8 cellular contexts compared by ENCODE assay signal in genomic region chr19:49533551-49534488, GRCh38. TPM values are rescaled to one million over a fixed set of nuclear protein-coding genes. Genes with fewer than 3 reads are reported as not detected.
DNase-seq lines count a peak whose midpoint lies in the region; ATAC-seq and TF ChIP-seq lines count a peak whose summit lies in the region.

No MANE protein-coding gene starts in this region.

- H3K27ac ChIP-seq in KMS-11 (no peak overlapping the region; the same call in 1 of the 2 replicates), ascending aorta (peak overlapping the region in 1 of 2 donors; percentile 17), smooth muscle cell (ENCODE audit: low read depth) (peak overlapping the region; percentile 59)

- peak; percentile 60 for TF ChIP-seq CTCF in KMS-11 (conservative IDR thresholded peaks at IDR 0.05; ENCODE audit: low read depth, low read length)
- TF ChIP-seq CTCF in ascending aorta (IDR thresholded peaks at IDR 0.05): peak in 1 of 3 experiments; percentile 11
- TF ChIP-seq CTCF in smooth muscle cell (IDR thresholded peaks at IDR 0.05; ENCODE audit: borderline replicate concordance, insufficient read depth, poor library complexity, severe bottlenecking): peak; percentile 9

- intact Hi-C loops in ascending aorta (cut with DNase I): no loop called here

- no peaks in the 10 kb centered on the region for H4K20me1 ChIP-seq in KMS-11 (ENCODE audit: insufficient read depth)
- H4K20me1 ChIP-seq in smooth muscle cell (ENCODE audit: low read depth): peaks cover 76% of the 10 kb centered on the region

- ATAC-seq in GM19463 (IDR thresholded peaks at IDR 0.05; ENCODE audit: unreplicated experiment): peak; percentile 80
- no peak for ATAC-seq in HG02938 (IDR thresholded peaks at IDR 0.05; ENCODE audit: unreplicated experiment)

- H2AFZ ChIP-seq in KMS-11 (ENCODE audit: low read depth): peak overlapping the region; percentile 60
- H2AFZ ChIP-seq in smooth muscle cell (ENCODE audit: low read depth): no peak overlapping the region

- 9% methylated on average over 69 of the region's 87 CpGs for WGBS in smooth muscle cell (ENCODE audit: low lambda C conversion rate)

- DNase-seq in CD1c-positive myeloid dendritic cell (ENCODE audit: extremely low spot score) (peak; percentile 86), T-helper 2 cell (peak; percentile 70 to 85 (median 79)), ascending aorta (ENCODE audit: low spot score in 2 of 2) (peak in 1 of 2 donors; percentile 84), smooth muscle cell (lab: John Stamatoyannopoulos, UW; ENCODE audit: unreplicated experiment) (peak; percentile 83)

- H3K4me2 ChIP-seq in KMS-11 (peak overlapping the region; percentile 100), smooth muscle cell (peak overlapping the region; percentile 83)

- no peaks in the 10 kb centered on the region for H3F3A ChIP-seq in smooth muscle cell (ENCODE audit: low read depth)

- H3K9ac ChIP-seq in KMS-11 (peak overlapping the region; percentile 15; the same call in 1 of the 2 replicates), smooth muscle cell (ENCODE audit: low read depth) (no peak overlapping the region)

- H3K36me3 ChIP-seq in KMS-11 (ENCODE audit: insufficient read depth) (no peaks in the 10 kb centered on the region), ascending aorta (peaks cover 31 to 41% of the 10 kb centered on the region in 2 donors), smooth muscle cell (ENCODE audit: low read depth) (no peaks in the 10 kb centered on the region)

- H3K27me3 ChIP-seq in KMS-11 (ENCODE audit: insufficient read depth, low read depth) (peaks cover 6% of the 10 kb centered on the region; the same call in 1 of the 2 replicates), ascending aorta (no peaks in the 10 kb centered on the region), smooth muscle cell (ENCODE audit: low read depth) (no peaks in the 10 kb centered on the region)

- H3K4me1 ChIP-seq in KMS-11 (ENCODE audit: low read depth, poor library complexity, severe bottlenecking) (peaks cover 34% of the 10 kb centered on the region), ascending aorta (peaks cover 6 to 14% of the 10 kb centered on the region in 2 donors), smooth muscle cell (ENCODE audit: low read depth) (peaks cover 8% of the 10 kb centered on the region)

- H3K9me3 ChIP-seq in ascending aorta (no peaks in the 10 kb centered on the region), smooth muscle cell (replicated peaks; ENCODE audit: low read depth) (no peaks in the 10 kb centered on the region)

- H3K4me3 ChIP-seq in KMS-11 (IDR thresholded peaks at IDR 0.05; ENCODE audit: insufficient read depth, low read depth, low read length): no peak overlapping the region
- peak overlapping the region; percentile 51 to 68 for H3K4me3 ChIP-seq in ascending aorta
- H3K4me3 ChIP-seq in iPS-11a (ENCODE audit: low read depth, low read length): peak overlapping the region; percentile 87
- H3K4me3 ChIP-seq in smooth muscle cell: peak overlapping the region; percentile 52

- H3K79me2 ChIP-seq in KMS-11 (ENCODE audit: insufficient read depth, low read depth) (no peaks in the 10 kb centered on the region), smooth muscle cell (ENCODE audit: low read depth) (peaks cover 15% of the 10 kb centered on the region)

RNA-seq across cellular contexts. Expression of gene RCN3, which starts 6.0 kb away (rescaled TPM):
- total RNA-seq in ascending aorta (116 TPM), smooth muscle cell (248 and 311 TPM in 2 replicates)
- polyA plus RNA-seq in smooth muscle cell: 773 and 1,078 TPM in 2 replicates

RNA-seq across cellular contexts. Expression of gene FCGRT, which starts 21.4 kb away (rescaled TPM):
- total RNA-seq in ascending aorta: 264 TPM
- 58.1 and 66.1 TPM in 2 replicates for total RNA-seq in smooth muscle cell
- 127 and 135 TPM in 2 replicates for polyA plus RNA-seq in smooth muscle cell

RNA-seq across cellular contexts. Expression of gene RPS11, which starts 37.6 kb away (rescaled TPM):
- total RNA-seq in ascending aorta (3,554 TPM), smooth muscle cell (3,115 and 3,456 TPM in 2 replicates)
- polyA plus RNA-seq in smooth muscle cell: 729 and 804 TPM in 2 replicates

RNA-seq across cellular contexts. Expression of gene RPL13A, which starts 46.4 kb away (rescaled TPM):
- total RNA-seq in ascending aorta (2,737 TPM), smooth muscle cell (1,134 and 1,154 TPM in 2 replicates)
- 732 and 818 TPM in 2 replicates for polyA plus RNA-seq in smooth muscle cell

RNA-seq across cellular contexts. Expression of gene NOSIP, which starts 46.5 kb away (rescaled TPM):
- total RNA-seq in ascending aorta: 85.3 TPM
- 45.0 and 55.5 TPM in 2 replicates for total RNA-seq in smooth muscle cell
- 95.7 and 134 TPM in 2 replicates for polyA plus RNA-seq in smooth muscle cell
